Comparison of ENCODE assay signal across 1 cellular context in genomic region chr13:113123226-113124150, GRCh38.
TF ChIP-seq lines count a peak whose summit lies in the region.

No MANE protein-coding gene starts in this region.

TF ChIP-seq in HepG2, 621 proteins besides CTCF, POLR2A, EP300 and RAD21 (continues in another document):
- TF ChIP-seq ZNF296 (CRISPR knock-in tag; conservative IDR thresholded peaks at IDR 0.05) (0 out of 2 replicates have a peak, but pooled peaks have one; percentile 7), CERS6 (CRISPR knock-in tag; IDR thresholded peaks at IDR 0.05) (no peak), ZFP90 (CRISPR knock-in tag; IDR thresholded peaks at IDR 0.05; ENCODE audit: borderline replicate concordance) (no peak), ZNF780A (CRISPR knock-in tag; IDR thresholded peaks at IDR 0.05) (0 out of 2 replicates have a peak, but pooled peaks have one; percentile 3), AGO1 (IDR thresholded peaks at IDR 0.05; ENCODE audit: low read depth, low read length, poor library complexity, severe bottlenecking) (no peak), ELF3 (CRISPR knock-in tag; IDR thresholded peaks at IDR 0.05) (0 out of 2 replicates have a peak, but pooled peaks have one; percentile 12), NR2F6 (IDR thresholded peaks at IDR 0.05) (no peak), NR2F6 (CRISPR knock-in tag; IDR thresholded peaks at IDR 0.05) (no peak), SNRNP70 (IDR thresholded peaks at IDR 0.05; ENCODE audit: low read depth, low read length) (no peak), ZNF431 (CRISPR knock-in tag; IDR thresholded peaks at IDR 0.05; ENCODE audit: borderline replicate concordance, low read depth) (0 out of 2 replicates have a peak, but pooled peaks have one; percentile 16), ZSCAN20 (CRISPR knock-in tag; IDR thresholded peaks at IDR 0.05; ENCODE audit: borderline replicate concordance) (no peak), NR0B2 (CRISPR knock-in tag; IDR thresholded peaks at IDR 0.05) (0 out of 2 replicates have a peak, but pooled peaks have one; percentile 10), BRD4 (CRISPR knock-in tag; IDR thresholded peaks at IDR 0.05) (no peak; the same call in 1 of the 2 replicates), GATAD2A (CRISPR knock-in tag; IDR thresholded peaks at IDR 0.05) (peak; percentile 56; the same call in 1 of the 2 replicates), ZNF563 (CRISPR knock-in tag; IDR thresholded peaks at IDR 0.05) (no peak), RFXANK (CRISPR knock-in tag; IDR thresholded peaks at IDR 0.05) (no peak), ZNF235 (CRISPR knock-in tag; IDR thresholded peaks at IDR 0.05; ENCODE audit: borderline replicate concordance) (peak; percentile 18; the same call in 1 of the 2 replicates), ZNF546 (CRISPR knock-in tag; conservative IDR thresholded peaks at IDR 0.05) (0 out of 2 replicates have a peak, but pooled peaks have one; percentile 49), AGO2 (optimal IDR thresholded peaks at IDR 0.05; ENCODE audit: low read depth, low read length) (peak; percentile 42), HNRNPH1 (optimal IDR thresholded peaks at IDR 0.05; ENCODE audit: low read depth, low read length) (no peak), KLF6 (CRISPR knock-in tag; IDR thresholded peaks at IDR 0.05) (0 out of 2 replicates have a peak, but pooled peaks have one; percentile 1), RBFOX2 (IDR thresholded peaks at IDR 0.05; ENCODE audit: low read depth, low read length) (peak; percentile 10; the same call in 1 of the 2 replicates), ZMYM4 (CRISPR knock-in tag; IDR thresholded peaks at IDR 0.05) (0 out of 2 replicates have a peak, but pooled peaks have one; percentile 21), GPBP1L1 (CRISPR knock-in tag; IDR thresholded peaks at IDR 0.05) (no peak), SALL1 (CRISPR knock-in tag; IDR thresholded peaks at IDR 0.05) (peak; percentile 35; the same call in 1 of the 2 replicates), MIER3 (CRISPR knock-in tag; IDR thresholded peaks at IDR 0.05; ENCODE audit: borderline replicate concordance) (no peak; the same call in 1 of the 2 replicates), HDAC1 (CRISPR knock-in tag; IDR thresholded peaks at IDR 0.05) (peak; percentile 58), ZKSCAN8 (CRISPR knock-in tag; IDR thresholded peaks at IDR 0.05; ENCODE audit: borderline replicate concordance) (no peak), ZBTB38 (CRISPR knock-in tag; IDR thresholded peaks at IDR 0.05) (peak; percentile 13; the same call in 1 of the 2 replicates), ZBTB7B (CRISPR knock-in tag; IDR thresholded peaks at IDR 0.05) (no peak), JUND (CRISPR knock-in tag; IDR thresholded peaks at IDR 0.05) (0 out of 2 replicates have a peak, but pooled peaks have one; percentile 6), ZNF260 (CRISPR knock-in tag; IDR thresholded peaks at IDR 0.05; ENCODE audit: borderline replicate concordance, low read depth) (no peak), MAFK (conservative IDR thresholded peaks at IDR 0.05 in 1 of 2, IDR thresholded peaks at IDR 0.05 in 1 of 2; ENCODE audit: low read length in 2 of 2) (no peak), SKI (IDR thresholded peaks at IDR 0.05; ENCODE audit: partially characterized antibody) (no peak), ZNF263 (CRISPR knock-in tag; IDR thresholded peaks at IDR 0.05) (0 out of 2 replicates have a peak, but pooled peaks have one; percentile 43), HDAC6 (IDR thresholded peaks at IDR 0.05; ENCODE audit: low read depth, low read length) (no peak), REPIN1 (CRISPR knock-in tag; IDR thresholded peaks at IDR 0.05; ENCODE audit: borderline replicate concordance, low read depth) (no peak), ZNF773 (CRISPR knock-in tag; IDR thresholded peaks at IDR 0.05; ENCODE audit: borderline replicate concordance) (0 out of 2 replicates have a peak, but pooled peaks have one; percentile 49), KDM5B (CRISPR knock-in tag; IDR thresholded peaks at IDR 0.05; ENCODE audit: borderline replicate concordance) (peak; percentile 5; the same call in 1 of the 2 replicates), ADNP (CRISPR knock-in tag; IDR thresholded peaks at IDR 0.05) (no peak), RARA (CRISPR knock-in tag; IDR thresholded peaks at IDR 0.05) (peak; percentile 17; the same call in 1 of the 2 replicates), ZNF605 (CRISPR knock-in tag; IDR thresholded peaks at IDR 0.05) (no peak), CSRNP1 (CRISPR knock-in tag; IDR thresholded peaks at IDR 0.05) (no peak), WIZ (CRISPR knock-in tag; IDR thresholded peaks at IDR 0.05) (0 out of 2 replicates have a peak, but pooled peaks have one; percentile 50), ZNF224 (CRISPR knock-in tag; IDR thresholded peaks at IDR 0.05) (no peak), ZNF776 (CRISPR knock-in tag; IDR thresholded peaks at IDR 0.05) (peak; percentile 68; the same call in 1 of the 2 replicates), ZSCAN29 (CRISPR knock-in tag; conservative IDR thresholded peaks at IDR 0.05) (0 out of 2 replicates have a peak, but pooled peaks have one; percentile 4), KDM1A (CRISPR knock-in tag; IDR thresholded peaks at IDR 0.05) (0 out of 2 replicates have a peak, but pooled peaks have one; percentile 49), SAP130 (CRISPR knock-in tag; IDR thresholded peaks at IDR 0.05; ENCODE audit: low read depth) (peak; percentile 49; the same call in 1 of the 2 replicates), ZNF557 (CRISPR knock-in tag; IDR thresholded peaks at IDR 0.05) (0 out of 2 replicates have a peak, but pooled peaks have one; percentile 33), ZMYM2 (CRISPR knock-in tag; IDR thresholded peaks at IDR 0.05) (peak; percentile 31; the same call in 1 of the 2 replicates), ZNF768 (CRISPR knock-in tag; IDR thresholded peaks at IDR 0.05) (no peak), ZNF333 (CRISPR knock-in tag; IDR thresholded peaks at IDR 0.05; ENCODE audit: borderline replicate concordance) (0 out of 2 replicates have a peak, but pooled peaks have one; percentile 23), ZNF543 (CRISPR knock-in tag; IDR thresholded peaks at IDR 0.05) (no peak; the same call in 1 of the 2 replicates), CEBPG (CRISPR knock-in tag; IDR thresholded peaks at IDR 0.05) (no peak), JUN (CRISPR knock-in tag; IDR thresholded peaks at IDR 0.05) (no peak), SOX5 (CRISPR knock-in tag; IDR thresholded peaks at IDR 0.05; ENCODE audit: borderline replicate concordance) (no peak), ZFX (CRISPR knock-in tag; IDR thresholded peaks at IDR 0.05; ENCODE audit: low read depth) (peak; percentile 57), DPF2 (CRISPR knock-in tag; IDR thresholded peaks at IDR 0.05; ENCODE audit: borderline replicate concordance, low read depth) (no peak), MED1 (CRISPR knock-in tag; IDR thresholded peaks at IDR 0.05) (peak; percentile 19; the same call in 1 of the 2 replicates)
- TF ChIP-seq, protein P1, sequence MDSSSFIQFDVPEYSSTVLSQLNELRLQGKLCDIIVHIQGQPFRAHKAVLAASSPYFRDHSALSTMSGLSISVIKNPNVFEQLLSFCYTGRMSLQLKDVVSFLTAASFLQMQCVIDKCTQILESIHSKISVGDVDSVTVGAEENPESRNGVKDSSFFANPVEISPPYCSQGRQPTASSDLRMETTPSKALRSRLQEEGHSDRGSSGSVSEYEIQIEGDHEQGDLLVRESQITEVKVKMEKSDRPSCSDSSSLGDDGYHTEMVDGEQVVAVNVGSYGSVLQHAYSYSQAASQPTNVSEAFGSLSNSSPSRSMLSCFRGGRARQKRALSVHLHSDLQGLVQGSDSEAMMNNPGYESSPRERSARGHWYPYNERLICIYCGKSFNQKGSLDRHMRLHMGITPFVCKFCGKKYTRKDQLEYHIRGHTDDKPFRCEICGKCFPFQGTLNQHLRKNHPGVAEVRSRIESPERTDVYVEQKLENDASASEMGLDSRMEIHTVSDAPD (CRISPR knock-in tag; IDR thresholded peaks at IDR 0.05) = no peak
- TF ChIP-seq, protein P2, sequence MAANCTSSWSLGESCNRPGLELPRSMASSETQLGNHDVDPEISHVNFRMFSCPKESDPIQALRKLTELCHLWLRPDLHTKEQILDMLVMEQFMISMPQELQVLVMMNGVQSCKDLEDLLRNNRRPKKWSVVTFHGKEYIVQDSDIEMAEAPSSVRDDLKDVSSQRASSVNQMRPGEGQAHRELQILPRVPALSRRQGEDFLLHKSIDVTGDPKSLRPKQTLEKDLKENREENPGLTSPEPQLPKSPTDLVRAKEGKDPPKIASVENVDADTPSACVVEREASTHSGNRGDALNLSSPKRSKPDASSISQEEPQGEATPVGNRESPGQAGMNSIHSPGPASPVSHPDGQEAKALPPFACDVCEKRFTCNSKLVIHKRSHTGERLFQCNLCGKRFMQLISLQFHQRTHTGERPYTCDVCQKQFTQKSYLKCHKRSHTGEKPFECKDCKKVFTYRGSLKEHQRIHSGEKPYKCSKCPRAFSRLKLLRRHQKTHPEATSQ (CRISPR knock-in tag; IDR thresholded peaks at IDR 0.05; ENCODE audit: borderline replicate concordance) = no peak
- TF ChIP-seq, protein P3, sequence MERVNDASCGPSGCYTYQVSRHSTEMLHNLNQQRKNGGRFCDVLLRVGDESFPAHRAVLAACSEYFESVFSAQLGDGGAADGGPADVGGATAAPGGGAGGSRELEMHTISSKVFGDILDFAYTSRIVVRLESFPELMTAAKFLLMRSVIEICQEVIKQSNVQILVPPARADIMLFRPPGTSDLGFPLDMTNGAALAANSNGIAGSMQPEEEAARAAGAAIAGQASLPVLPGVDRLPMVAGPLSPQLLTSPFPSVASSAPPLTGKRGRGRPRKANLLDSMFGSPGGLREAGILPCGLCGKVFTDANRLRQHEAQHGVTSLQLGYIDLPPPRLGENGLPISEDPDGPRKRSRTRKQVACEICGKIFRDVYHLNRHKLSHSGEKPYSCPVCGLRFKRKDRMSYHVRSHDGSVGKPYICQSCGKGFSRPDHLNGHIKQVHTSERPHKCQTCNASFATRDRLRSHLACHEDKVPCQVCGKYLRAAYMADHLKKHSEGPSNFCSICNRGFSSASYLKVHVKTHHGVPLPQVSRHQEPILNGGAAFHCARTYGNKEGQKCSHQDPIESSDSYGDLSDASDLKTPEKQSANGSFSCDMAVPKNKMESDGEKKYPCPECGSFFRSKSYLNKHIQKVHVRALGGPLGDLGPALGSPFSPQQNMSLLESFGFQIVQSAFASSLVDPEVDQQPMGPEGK (CRISPR knock-in tag; IDR thresholded peaks at IDR 0.05) = 0 out of 2 replicates have a peak, but pooled peaks have one; percentile 16
- TF ChIP-seq, protein P4, sequence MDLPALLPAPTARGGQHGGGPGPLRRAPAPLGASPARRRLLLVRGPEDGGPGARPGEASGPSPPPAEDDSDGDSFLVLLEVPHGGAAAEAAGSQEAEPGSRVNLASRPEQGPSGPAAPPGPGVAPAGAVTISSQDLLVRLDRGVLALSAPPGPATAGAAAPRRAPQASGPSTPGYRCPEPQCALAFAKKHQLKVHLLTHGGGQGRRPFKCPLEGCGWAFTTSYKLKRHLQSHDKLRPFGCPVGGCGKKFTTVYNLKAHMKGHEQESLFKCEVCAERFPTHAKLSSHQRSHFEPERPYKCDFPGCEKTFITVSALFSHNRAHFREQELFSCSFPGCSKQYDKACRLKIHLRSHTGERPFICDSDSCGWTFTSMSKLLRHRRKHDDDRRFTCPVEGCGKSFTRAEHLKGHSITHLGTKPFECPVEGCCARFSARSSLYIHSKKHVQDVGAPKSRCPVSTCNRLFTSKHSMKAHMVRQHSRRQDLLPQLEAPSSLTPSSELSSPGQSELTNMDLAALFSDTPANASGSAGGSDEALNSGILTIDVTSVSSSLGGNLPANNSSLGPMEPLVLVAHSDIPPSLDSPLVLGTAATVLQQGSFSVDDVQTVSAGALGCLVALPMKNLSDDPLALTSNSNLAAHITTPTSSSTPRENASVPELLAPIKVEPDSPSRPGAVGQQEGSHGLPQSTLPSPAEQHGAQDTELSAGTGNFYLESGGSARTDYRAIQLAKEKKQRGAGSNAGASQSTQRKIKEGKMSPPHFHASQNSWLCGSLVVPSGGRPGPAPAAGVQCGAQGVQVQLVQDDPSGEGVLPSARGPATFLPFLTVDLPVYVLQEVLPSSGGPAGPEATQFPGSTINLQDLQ (CRISPR knock-in tag; IDR thresholded peaks at IDR 0.05) = 0 out of 2 replicates have a peak, but pooled peaks have one; percentile 16
- TF ChIP-seq, protein P5, sequence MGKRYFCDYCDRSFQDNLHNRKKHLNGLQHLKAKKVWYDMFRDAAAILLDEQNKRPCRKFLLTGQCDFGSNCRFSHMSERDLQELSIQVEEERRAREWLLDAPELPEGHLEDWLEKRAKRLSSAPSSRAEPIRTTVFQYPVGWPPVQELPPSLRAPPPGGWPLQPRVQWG (CRISPR knock-in tag; IDR thresholded peaks at IDR 0.05; ENCODE audit: borderline replicate concordance, low read depth) = no peak
